Comparison of ENCODE assay signal across 8 cellular contexts in the genomic region with DNA sequence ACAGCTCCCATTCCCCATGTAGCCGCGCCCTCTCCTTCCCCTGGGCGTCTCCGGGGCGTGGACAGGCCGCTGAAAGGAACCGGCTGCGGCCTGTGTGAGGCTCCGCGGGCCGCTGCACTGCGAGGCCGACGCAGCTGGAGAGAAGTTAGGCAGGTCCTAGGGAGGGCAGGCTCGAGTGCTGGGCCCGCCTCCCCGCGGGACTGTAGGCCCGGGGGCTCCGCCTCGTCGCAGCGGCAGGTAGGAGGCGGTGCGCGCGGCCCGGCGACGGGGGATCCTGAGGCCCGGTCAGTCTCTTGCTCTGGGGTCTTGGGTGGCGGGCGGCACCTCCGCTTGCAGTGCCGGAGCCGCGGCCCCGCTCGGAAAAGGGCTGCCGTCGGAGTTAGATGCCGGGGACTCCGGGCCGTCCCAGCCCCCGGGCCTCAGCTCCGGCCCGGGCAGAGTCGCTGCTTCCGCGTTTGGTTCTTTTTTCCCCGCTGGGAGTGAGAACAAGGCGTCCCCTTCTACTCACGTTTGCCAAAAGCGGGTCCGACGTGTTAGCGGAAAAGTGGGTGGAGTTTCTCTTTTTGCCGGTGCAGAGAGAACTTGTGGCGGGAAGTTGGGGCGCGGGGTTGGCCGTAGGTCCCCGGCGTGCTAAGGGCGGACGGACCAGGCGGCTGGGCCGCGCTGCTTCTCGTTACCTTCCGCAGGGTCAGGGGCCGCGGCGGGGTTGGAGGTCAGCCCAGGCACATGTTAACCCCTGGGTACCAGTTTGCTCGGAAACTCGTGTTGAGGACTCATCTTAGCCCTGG. TPM values are rescaled to one million over a fixed set of nuclear protein-coding genes. Genes with fewer than 3 reads are reported as not detected.
DNase-seq lines count a peak whose midpoint lies in the region; ATAC-seq, FAIRE-seq and TF ChIP-seq lines count a peak whose summit lies in the region.

A gene (plus strand): TSS at position 222 of the 788 bp plus-strand sequence. CDS start 2,026 bp downstream, outside the sequence.

- dilution Hi-C loops in keratinocyte (cut with MboI; ENCODE audit: extremely low pct_ligation_motif_present, low sequenced_read_pairs) = no loop called here

- no peaks in the 10 kb centered on the region for H4K20me1 ChIP-seq in keratinocyte (ENCODE audit: control insufficient read depth, extremely low read depth, insufficient read depth, low read length)

- peak in 2 of 3 experiments; percentile 0 to 7 for TF ChIP-seq CTCF in keratinocyte (optimal IDR thresholded peaks at IDR 0.05 in 1 of 3, IDR thresholded peaks at IDR 0.05 in 1 of 3, conservative IDR thresholded peaks at IDR 0.05 in 1 of 3; ENCODE audit: extremely low read depth in 1 of 3, insufficient read depth in 2 of 3, low read length in 3 of 3)

- no peaks in the 10 kb centered on the region for H3K9me3 ChIP-seq in keratinocyte (ENCODE audit: control insufficient read depth, low read depth, low read length)

- peak within 1 kb of the TSS; percentile 90 for H3K9ac ChIP-seq in keratinocyte (ENCODE audit: control insufficient read depth, extremely low read depth, insufficient read depth, low read length)

- H3K27ac Mint-ChIP-seq in central memory CD8-positive, alpha-beta T cell (ENCODE audit: low read depth) = peak within 1 kb of the TSS; percentile 90

- peaks cover 25% of the 10 kb centered on the region for H3K4me1 Mint-ChIP-seq in central memory CD8-positive, alpha-beta T cell

- FAIRE-seq in keratinocyte (lab: Jason Lieb, UNC) = no peak

- H3K79me2 ChIP-seq in keratinocyte (ENCODE audit: control insufficient read depth, insufficient read depth, low read length) = peaks cover 26% of the 10 kb centered on the region

- H3K36me3 Mint-ChIP-seq in central memory CD8-positive, alpha-beta T cell (ENCODE audit: insufficient read depth) = peaks cover 16% of the 10 kb centered on the region

- H3K36me3 ChIP-seq in keratinocyte (ENCODE audit: control insufficient read depth in 2 of 2, extremely low read depth in 1 of 2, insufficient read depth in 2 of 2, low read length in 2 of 2) = no peaks in the 10 kb centered on the region

- no peaks in the 10 kb centered on the region for H3K9me1 ChIP-seq in keratinocyte (ENCODE audit: control insufficient read depth, extremely low read depth, insufficient read depth, low read length)

- H3K4me1 ChIP-seq in keratinocyte (ENCODE audit: control insufficient read depth, extremely low read depth, insufficient read depth, low read length) = peaks cover 28% of the 10 kb centered on the region

- peak; percentile 89 for ATAC-seq in GM18519 (IDR thresholded peaks at IDR 0.05; ENCODE audit: low FRiP score, unreplicated experiment)
- peak; percentile 79 for ATAC-seq in HG03066 (IDR thresholded peaks at IDR 0.05; ENCODE audit: low read depth, unreplicated experiment)
- peak; percentile 93 for ATAC-seq in central memory CD8-positive, alpha-beta T cell (replicated peaks; ENCODE audit: extremely low read depth, poor library complexity, severe bottlenecking)

- peak within 1 kb of the TSS; percentile 99 for H2AFZ ChIP-seq in keratinocyte (ENCODE audit: control insufficient read depth, low read length)

- peak within 1 kb of the TSS; percentile 86 for H3K4me2 ChIP-seq in keratinocyte (ENCODE audit: control insufficient read depth, extremely low read depth, insufficient read depth, low read depth, low read length)

- H3K27ac ChIP-seq in keratinocyte (ENCODE audit: control insufficient read depth, insufficient read depth, low read length) = peak within 1 kb of the TSS; percentile 97

- DNase-seq in 8988T = peak; percentile 74
- peak; percentile 72 for DNase-seq in NCI-H2171 (lab: John Stamatoyannopoulos, UW)
- DNase-seq in activated CD4-positive, CD25-positive, alpha-beta regulatory T cell treated with anti-CD3 and anti-CD28 coated beads, Interleukin-2, amount 50 U/mL, for 16 hours (ENCODE audit: low read depth, low spot score) = peak; percentile 58
- peak; percentile 71 to 75 for DNase-seq in central memory CD8-positive, alpha-beta T cell (ENCODE audit: low spot score in 2 of 2)
- peak; percentile 23 for DNase-seq in keratinocyte (ENCODE audit: low read depth, low spot score)
- peak; percentile 77 to 81 for DNase-seq in stimulated activated CD4-positive, alpha-beta T cell treated with anti-CD3 and anti-CD28 coated beads, Interleukin-15, amount 100 ng/mL, for 48 hours (ENCODE audit: low read depth in 2 of 2)

- H3K9me3 Mint-ChIP-seq in central memory CD8-positive, alpha-beta T cell = no peaks in the 10 kb centered on the region

- no peaks in the 10 kb centered on the region for H3K27me3 ChIP-seq in keratinocyte (ENCODE audit: control insufficient read depth, extremely low read depth, insufficient read depth, low read length)

- H3K4me3 ChIP-seq in keratinocyte (ENCODE audit: control insufficient read depth in 2 of 3, extremely low read depth in 1 of 3, insufficient read depth in 2 of 3, low read depth in 1 of 3, low read length in 3 of 3) = peak within 1 kb of the TSS; percentile 73 to 87 (median 85)

- H3K4me3 Mint-ChIP-seq in central memory CD8-positive, alpha-beta T cell = peak within 1 kb of the TSS; percentile 83

- H3K27me3 Mint-ChIP-seq in central memory CD8-positive, alpha-beta T cell = no peaks in the 10 kb centered on the region

RNA-seq across cellular contexts. Expression of the gene that starts here (rescaled TPM):
- polyA plus RNA-seq in keratinocyte = 16.8 to 27.6 TPM (median 24.3 TPM) in 3 replicates
- polyA plus RNA-seq in keratinocyte (2011; ENCODE audit: low read depth) = 25.9 TPM
- 18.0 and 28.3 TPM in 2 replicates for polyA plus RNA-seq in keratinocyte (2011; cell fraction: cytosol; rRNA removed)
- 14.1 and 18.8 TPM in 2 replicates for polyA plus RNA-seq in keratinocyte (2011; cell fraction: nucleus; rRNA removed)
- 17.0 and 23.2 TPM in 2 replicates for polyA plus RNA-seq in keratinocyte (2012; ENCODE audit: low replicate concordance)
- 5.1 to 16.2 TPM (median 9.6 TPM) in 3 replicates for polyA minus RNA-seq in keratinocyte
- polyA minus RNA-seq in keratinocyte (2011; cell fraction: cytosol; rRNA and poly(A)+ RNA removed) = 15.0 TPM
- 9.5 and 13.2 TPM in 2 replicates for polyA minus RNA-seq in keratinocyte (2011; cell fraction: nucleus; rRNA and poly(A)+ RNA removed)

Comparison
In these comparisons a context has a peak if more than half of its experiments do, and no peak if none do; other contexts are left out.
1. Peak in every context shown above with its lines: DNase-seq, ATAC-seq, H3K4me3 ChIP-seq and H3K27ac ChIP-seq.
2. DNase-seq: peak in every context shown above with its lines; median percentile 79 in stimulated activated CD4-positive, alpha-beta T cell treated with anti-CD3 and anti-CD28 coated beads, Interleukin-15, amount 100 ng/mL, for 48 hours; 74 in 8988T; 73 in central memory CD8-positive, alpha-beta T cell; 72 in NCI-H2171; 58 in activated CD4-positive, CD25-positive, alpha-beta regulatory T cell treated with anti-CD3 and anti-CD28 coated beads, Interleukin-2, amount 50 U/mL, for 16 hours; 23 in keratinocyte.